9 cellular contexts compared by ENCODE assay signal in genomic region chr3:56467801-56468183, GRCh38. TPM values are rescaled to one million over a fixed set of nuclear protein-coding genes. Genes with fewer than 3 reads are reported as not detected.
A peak's percentile ranks its signal among the peaks of the same experiment; 100 is the strongest.
DNase-seq lines count a peak whose midpoint lies in the region; ATAC-seq, FAIRE-seq and TF ChIP-seq lines count a peak whose summit lies in the region.
"Had no signal": no experiment of that assay in that cellular context is flagged by ENCODE, and none has a peak within 500 bp of the region (broad histone marks: within the 10 kb centered on the region; RNA-seq: fewer than 3 reads in every experiment).

No MANE protein-coding gene starts in this region.

- H3K4me1 ChIP-seq in body of pancreas (peaks cover 13% of the 10 kb centered on the region), kidney (ENCODE audit: control insufficient read depth in 1 of 2, insufficient read depth in 1 of 2, low read depth in 1 of 2, low read length in 2 of 2) (no peaks in the 10 kb centered on the region), testis (peaks cover 6% of the 10 kb centered on the region)
- H3K4me1 ChIP-seq: BLaER1 treated with 17β-estradiol and CSF1 and Interleukin-3, amounts not matched to agents 10 nM and 100 nM had no signal

- H3K36me3 ChIP-seq in body of pancreas (replicated peaks in 1 of 2; ENCODE audit: insufficient read depth in 1 of 2, low read depth in 2 of 2) (no peaks in the 10 kb centered on the region), kidney (ENCODE audit: control insufficient read depth in 1 of 2, insufficient read depth in 2 of 2, low read length in 2 of 2) (no peaks in the 10 kb centered on the region), testis (ENCODE audit: low read depth, missing control alignments) (no peaks in the 10 kb centered on the region)
- H3K36me3 ChIP-seq: BLaER1 treated with 17β-estradiol and CSF1 and Interleukin-3, amounts not matched to agents 10 nM and 100 nM had no signal

- no peak for FAIRE-seq in kidney (lab: Jason Lieb, UNC)

- peak overlapping the region; percentile 39 to 65 for H3K4me3 ChIP-seq in body of pancreas
- H3K4me3 ChIP-seq in kidney (ENCODE audit: low read length in 2 of 2), result peak overlapping the region in 1 of 2 donors; percentile 87
- H3K4me3 ChIP-seq in testis, result peak overlapping the region; percentile 43 to 66
- H3K4me3 ChIP-seq: BLaER1 treated with 17β-estradiol and CSF1 and Interleukin-3, amounts not matched to agents 10 nM and 100 nM had no signal

- TF ChIP-seq CTCF in body of pancreas (IDR thresholded peaks at IDR 0.05) (no peak), kidney (IDR thresholded peaks at IDR 0.05; ENCODE audit: borderline replicate concordance, extremely low read depth, insufficient read depth) (no peak), testis (IDR thresholded peaks at IDR 0.05) (no peak)

- H3K9me3 ChIP-seq in body of pancreas (no peaks in the 10 kb centered on the region), kidney (ENCODE audit: control insufficient read depth in 1 of 2, low read length in 2 of 2) (no peaks in the 10 kb centered on the region), testis (no peaks in the 10 kb centered on the region)

- peak overlapping the region in 2 of 4 donors; percentile 24 to 58 for H3K27ac ChIP-seq in body of pancreas
- H3K27ac ChIP-seq in kidney (ENCODE audit: low read depth in 2 of 2, low read length in 2 of 2), result no peak overlapping the region
- H3K27ac ChIP-seq in testis, result no peak overlapping the region
- H3K27ac ChIP-seq: BLaER1 treated with 17β-estradiol and CSF1 and Interleukin-3, amounts not matched to agents 10 nM and 100 nM had no signal

- peak overlapping the region in 1 of 2 donors; percentile 51 for H3K9ac ChIP-seq in kidney (ENCODE audit: low read length in 2 of 2)
- H3K9ac ChIP-seq: BLaER1 treated with 17β-estradiol and CSF1 and Interleukin-3, amounts not matched to agents 10 nM and 100 nM had no signal

- H3K27me3 ChIP-seq in body of pancreas (no peaks in the 10 kb centered on the region), testis (no peaks in the 10 kb centered on the region)
- H3K27me3 ChIP-seq: BLaER1 treated with 17β-estradiol and CSF1 and Interleukin-3, amounts not matched to agents 10 nM and 100 nM had no signal

- intact Hi-C loops in body of pancreas (cut with DNase I), result no loop called here
- intact Hi-C loops in kidney (cut with DNase I), result no loop called here
- intact Hi-C loops in testis (cut with DNase I; ENCODE audit: low total_unique reads), result no loop called here

- 0 to 1% methylated on average over 4 to 28 of the region's 28 CpGs for WGBS in body of pancreas, 2 donors
- WGBS in testis, 2 donors, result 0 to 1% methylated on average over 4 to 17 of the region's 28 CpGs

- ATAC-seq in body of pancreas (peak; percentile 19), GM19023 (IDR thresholded peaks at IDR 0.05; ENCODE audit: unreplicated experiment) (no peak)

- peak; percentile 40 for DNase-seq in NCI-H146 (lab: John Stamatoyannopoulos, UW)
- no peak for DNase-seq in NCI-H146 treated with DMSO at 0.1 percent for 48 hours (lab: John Stamatoyannopoulos, UW; ENCODE audit: unreplicated experiment)
- peak in 2 of 4 donors; percentile 15 to 21 for DNase-seq in body of pancreas
- DNase-seq in kidney, result peak; percentile 74
- DNase-seq in testis, result no peak
- no peak for DNase-seq in NCI-H187 treated with DMSO at 0.1 percent for 48 hours (lab: John Stamatoyannopoulos, UW)
- no peak for DNase-seq in cortex of kidney (lab: John Stamatoyannopoulos, UW)

- TF ChIP-seq POLR2A in body of pancreas (IDR thresholded peaks at IDR 0.05) (no peak), testis (IDR thresholded peaks at IDR 0.05) (no peak)

RNA-seq across cellular contexts. Expression of gene ERC2, which starts 0.5 kb away (rescaled TPM):
- total RNA-seq in body of pancreas (1 to 10 TPM; 4.0 to 4.7 TPM), kidney (3.8 TPM), testis (1 to 10 TPM; 1.9 to 5.9 TPM)
- polyA plus RNA-seq in kidney (ENCODE audit: insufficient read depth, low read depth, low replicate concordance) (0.92 TPM), testis (ENCODE audit: insufficient read depth, low read depth, low replicate concordance) (6.1 TPM)

Comparison
In these comparisons a context has a peak if more than half of its experiments do, and no peak if none do; other contexts are left out.
1. DNase-seq: peak in NCI-H146 (single experiment) and kidney (single experiment); none in NCI-H146 treated with DMSO at 0.1 percent for 48 hours (single experiment), testis (single experiment), NCI-H187 treated with DMSO at 0.1 percent for 48 hours (single experiment) and cortex of kidney (single experiment).